In the genomic region with DNA sequence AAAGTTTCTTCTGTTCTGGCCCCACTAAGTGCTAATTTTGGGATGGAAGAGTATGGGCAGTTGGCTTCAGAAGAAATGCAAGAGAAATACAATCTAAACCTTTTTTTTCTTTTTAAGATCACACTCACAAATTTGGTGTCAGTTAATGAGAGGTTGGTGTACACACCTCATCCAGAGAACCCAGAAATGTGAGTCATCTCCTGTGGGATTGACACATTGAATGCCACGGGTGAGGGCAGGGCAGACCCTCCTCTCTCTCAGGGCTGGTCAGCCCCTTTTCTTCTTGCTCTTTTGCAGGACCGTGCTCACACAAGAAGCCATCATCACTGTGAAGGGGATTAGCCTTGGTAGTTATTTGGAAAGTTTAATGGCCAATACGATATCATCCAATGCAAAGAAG, we compare ENCODE assay signal across 28 cellular contexts. TPM values are rescaled to one million over a fixed set of nuclear protein-coding genes. Genes with fewer than 3 reads are reported as not detected.
"Had no signal": no experiment of that assay in that cellular context is flagged by ENCODE, and none has a peak within 500 bp of the region (broad histone marks: within the 10 kb centered on the region; RNA-seq: fewer than 3 reads in every experiment).

No MANE protein-coding gene starts in this region.

- H3K9me3 ChIP-seq: adrenal gland, body of pancreas, colonic mucosa, gastrocnemius medialis had no signal

- H3K4me1 Mint-ChIP-seq: activated B cell treated with CpG ODN at 0.5 μM for 24 hours, T-helper 17 cell had no signal

- H3K36me3 Mint-ChIP-seq: activated naive CD4-positive, alpha-beta T cell treated with anti-CD3 and anti-CD28 coated beads, Interleukin-2, amount 50 U/mL, for 72 hours had no signal

- H3K27me3 Mint-ChIP-seq: activated B cell treated with CpG ODN at 0.5 μM for 24 hours had no signal

- H3K27ac Mint-ChIP-seq: activated B cell treated with CpG ODN at 0.5 μM for 24 hours; activated naive CD4-positive, alpha-beta T cell treated with anti-CD3 and anti-CD28 coated beads, Interleukin-2, amount 50 U/mL, for 72 hours; T-helper 17 cell; T-helper 2 cell treated with Interferon-gamma antibody and Interleukin-4, amounts not matched to agents 5 μg/mL and 100 μg/mL, for 36 hours had no signal

- H3K4me3 Mint-ChIP-seq: activated B cell treated with CpG ODN at 0.5 μM for 24 hours; T-helper 17 cell; T-helper 2 cell treated with Interferon-gamma antibody and Interleukin-4, amounts not matched to agents 5 μg/mL and 100 μg/mL, for 36 hours had no signal

- H3K4me1 ChIP-seq: adrenal gland, body of pancreas, colonic mucosa, gastrocnemius medialis, heart left ventricle had no signal

- H3K27me3 ChIP-seq: adrenal gland, body of pancreas, colonic mucosa, gastrocnemius medialis, heart left ventricle had no signal

- DNase-seq: activated B cell treated with CpG ODN at 0.5 μM for 24 hours; activated CD4-positive, alpha-beta T cell treated with anti-CD3 and anti-CD28 coated beads for 48 hours; activated CD4-positive, alpha-beta T cell treated with anti-CD3 and anti-CD28 coated beads, Interleukin-2, amount 50 U/mL, for 1 hour; activated CD4-positive, alpha-beta T cell treated with anti-CD3 and anti-CD28 coated beads, Interleukin-2, amount 50 U/mL, for 48 hours; activated effector memory CD4-positive, alpha-beta T cell treated with Interleukin-2 at 50 U/mL for 16 hours; activated gamma-delta T cell treated with Interleukin-2 at 50 U/mL for 16 hours; activated naive CD4-positive, alpha-beta T cell treated with Interleukin-2 at 50 U/mL for 16 hours; activated T-cell treated with anti-CD3 and anti-CD28 coated beads, Interleukin-2, amount 50 U/mL, for 48 hours; adrenal gland; amygdala; aorta; body of pancreas; central memory CD4-positive, alpha-beta T cell; cerebellar nuclear complex; colonic mucosa; effector CD8-positive, alpha-beta T cell; foreskin fibroblast; gastrocnemius medialis; glutamatergic neuron; heart left ventricle; T-helper 1 cell; T-helper 17 cell; T1000; WERI-Rb-1 had no signal

- H3K9me3 Mint-ChIP-seq: activated B cell treated with CpG ODN at 0.5 μM for 24 hours; activated naive CD4-positive, alpha-beta T cell treated with anti-CD3 and anti-CD28 coated beads, Interleukin-2, amount 50 U/mL, for 72 hours; T-helper 2 cell treated with Interferon-gamma antibody and Interleukin-4, amounts not matched to agents 5 μg/mL and 100 μg/mL, for 36 hours had no signal

- ATAC-seq: activated CD4-positive, CD25-positive, alpha-beta regulatory T cell treated with anti-CD3 and anti-CD28 coated beads, Interleukin-2, amount 50 U/mL, for 24 hours; body of pancreas; esophagus mucosa; gastrocnemius medialis; heart left ventricle; T-helper 17 cell had no signal

- H3K27ac ChIP-seq: adrenal gland, body of pancreas, colonic mucosa, gastrocnemius medialis, heart left ventricle, WERI-Rb-1 had no signal

- H3K4me3 ChIP-seq: adrenal gland, body of pancreas, colonic mucosa, gastrocnemius medialis, heart left ventricle had no signal

RNA-seq across cellular contexts. Expression of a gene that starts 19.2 kb away (rescaled TPM):
- total RNA-seq: body of pancreas had no signal
